ENCODE assay signal across 8 cellular contexts in genomic region chr5:88680253-88681132, GRCh38.
A peak's percentile ranks its signal among the peaks of the same experiment; 100 is the strongest.
DNase-seq lines count a peak whose midpoint lies in the region; FAIRE-seq and TF ChIP-seq lines count a peak whose summit lies in the region.

No MANE protein-coding gene starts in this region.

- peak overlapping the region; percentile 86 for H3K4me2 ChIP-seq in skeletal muscle satellite cell (ENCODE audit: low read length)

- peak; percentile 85 for TF ChIP-seq CTCF in GM12864 (IDR thresholded peaks at IDR 0.05; ENCODE audit: low read depth, low read length, missing control alignments)

- H3K9me3 ChIP-seq in iPS-15b (ENCODE audit: control insufficient read depth, insufficient read depth, low read length) (no peaks in the 10 kb centered on the region), skeletal muscle satellite cell (replicated peaks; ENCODE audit: low read length) (no peaks in the 10 kb centered on the region)

- DNase-seq in GM12864 (ENCODE audit: low read depth) (no peak), H54 (ENCODE audit: insufficient read length, low spot score) (peak; percentile 86), LoVo (ENCODE audit: low spot score) (peak; percentile 87), T-helper 22 cell (ENCODE audit: low read depth) (peak; percentile 24), anterior cingulate cortex (lab: John Stamatoyannopoulos, UW) (peak in 47 of 58 donors; percentile 45 to 90 (median 79)), RCC 7860 (ENCODE audit: low spot score) (no peak)

- no peak for TF ChIP-seq POLR2A in H54 (IDR thresholded peaks at IDR 0.05; ENCODE audit: low read depth, low read length)

- H3K9ac ChIP-seq in iPS-15b (ENCODE audit: low read depth, low read length) (no peak overlapping the region), skeletal muscle satellite cell (ENCODE audit: low read depth, low read length) (no peak overlapping the region)

- peaks cover 17% of the 10 kb centered on the region for H3K4me1 ChIP-seq in iPS-15b (ENCODE audit: control insufficient read depth, insufficient read depth, low read length)
- H3K4me1 ChIP-seq in skeletal muscle satellite cell (ENCODE audit: control insufficient read depth, insufficient read depth, low read length) = peaks cover 4% of the 10 kb centered on the region

- H3K36me3 ChIP-seq in iPS-15b (ENCODE audit: control insufficient read depth, insufficient read depth, low read length) = no peaks in the 10 kb centered on the region
- H3K36me3 ChIP-seq in skeletal muscle satellite cell (ENCODE audit: insufficient read depth, low read length) = no peaks in the 10 kb centered on the region

- H3K4me3 ChIP-seq in GM12864 (ENCODE audit: low read depth, low read length) (peak overlapping the region; percentile 28), iPS-15b (ENCODE audit: low read depth, low read length) (peak overlapping the region; percentile 55), skeletal muscle satellite cell (ENCODE audit: low read length) (peak overlapping the region; percentile 64)

- no peak for FAIRE-seq in H54 (lab: Jason Lieb, UNC)
- FAIRE-seq in RCC 7860 (lab: Jason Lieb, UNC) = no peak

- H3K27me3 ChIP-seq in iPS-15b (ENCODE audit: control insufficient read depth, insufficient read depth, low read length) (peaks cover 93% of the 10 kb centered on the region), skeletal muscle satellite cell (ENCODE audit: control insufficient read depth, insufficient read depth, low read length) (peaks cover 96% of the 10 kb centered on the region)

Comparison
In these comparisons a context has a peak if more than half of its experiments do, and no peak if none do; other contexts are left out.
1. DNase-seq: peak in H54 (single experiment), LoVo (single experiment), T-helper 22 cell (single experiment) and anterior cingulate cortex (47 of 58); none in GM12864 (single experiment) and RCC 7860 (single experiment).
2. Peak in every context shown above with its lines, with median percentiles within 50 percentile points of each other: H3K4me3 ChIP-seq.